17 cellular contexts compared by ENCODE assay signal in the genomic region with DNA sequence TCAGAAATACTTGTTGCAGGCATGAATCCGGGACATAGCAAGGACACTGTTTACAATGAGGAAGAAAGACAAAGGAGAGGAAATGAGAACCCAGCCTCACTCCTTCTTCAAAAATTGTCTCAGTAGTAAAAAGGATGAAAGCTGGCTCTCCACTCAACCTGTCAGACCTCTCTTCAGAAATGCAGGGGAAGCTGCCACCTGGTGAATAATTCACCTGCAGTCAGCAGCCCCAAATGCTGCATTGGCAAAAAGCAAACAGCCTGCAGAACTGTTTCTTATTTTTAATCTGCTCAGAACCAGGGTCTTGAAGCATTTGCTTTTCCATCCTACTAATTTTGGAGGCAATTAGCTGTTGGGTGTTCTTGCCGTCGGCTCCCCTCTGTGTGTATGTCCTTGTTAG.
"Had no signal": no experiment of that assay in that cellular context is flagged by ENCODE, and none has a peak within 500 bp of the region (broad histone marks: within the 10 kb centered on the region; RNA-seq: fewer than 3 reads in every experiment).

No MANE protein-coding gene starts in this region.

- H3K36me3 Mint-ChIP-seq: activated naive CD8-positive, alpha-beta T cell treated with anti-CD3 and anti-CD28 coated beads, Interleukin-2, amount 10 ng/mL, durations not matched to agents 7 days and 5 days; stimulated activated memory B cell treated with anti-CD40 and anti-IgM and Interleukin-4, amounts not matched to agents 10 μg/mL and 1 μg/mL and 100 μg/mL, for 72 hours had no signal

- H3K4me1 Mint-ChIP-seq: memory B cell; stimulated activated memory B cell treated with anti-CD40 and anti-IgM and Interleukin-4, amounts not matched to agents 10 μg/mL and 1 μg/mL and 100 μg/mL, for 72 hours had no signal

- H3K27me3 Mint-ChIP-seq: activated CD8-positive, alpha-beta T cell treated with anti-CD3 and anti-CD28 coated beads for 36 hours; activated naive CD8-positive, alpha-beta T cell treated with anti-CD3 and anti-CD28 coated beads, Interleukin-2, amount 10 ng/mL, durations not matched to agents 7 days and 5 days had no signal

- DNase-seq: activated CD4-positive, alpha-beta T cell treated with anti-CD3 and anti-CD28 coated beads for 4 hours; activated CD8-positive, alpha-beta memory T cell treated with anti-CD3 and anti-CD28 coated beads, Interleukin-2, amount 50 U/mL, for 4 hours; activated naive CD8-positive, alpha-beta T cell treated with anti-CD3 and anti-CD28 coated beads, Interleukin-2, amount 10 ng/mL, durations not matched to agents 7 days and 5 days; activated T-cell treated with anti-CD3 and anti-CD28 coated beads, Interleukin-2, amount 50 U/mL, for 72 hours; anterior cingulate cortex; foreskin melanocyte; heart left ventricle; islet precursor cell; left ventricle myocardium inferior; pancreas; T-helper 1 cell had no signal

- ATAC-seq: activated CD8-positive, alpha-beta T cell treated with anti-CD3 and anti-CD28 coated beads for 36 hours; activated T-cell treated with anti-CD3 and anti-CD28 coated beads, Interleukin-2, amount 50 U/mL, for 72 hours; heart left ventricle; stimulated activated memory B cell treated with anti-CD40 and anti-IgM and Interleukin-4, amounts not matched to agents 10 μg/mL and 1 μg/mL and 100 μg/mL, for 72 hours had no signal

- H3K27ac ChIP-seq: heart left ventricle, left ventricle myocardium inferior, neural progenitor cell, pancreas, tibial nerve, WERI-Rb-1 had no signal

- H3K27ac Mint-ChIP-seq: activated CD8-positive, alpha-beta T cell treated with anti-CD3 and anti-CD28 coated beads for 36 hours; activated naive CD8-positive, alpha-beta T cell treated with anti-CD3 and anti-CD28 coated beads, Interleukin-2, amount 10 ng/mL, durations not matched to agents 7 days and 5 days; activated T-cell treated with anti-CD3 and anti-CD28 coated beads, Interleukin-2, amount 50 U/mL, for 72 hours; memory B cell; neural progenitor cell; stimulated activated memory B cell treated with anti-CD40 and anti-IgM and Interleukin-4, amounts not matched to agents 10 μg/mL and 1 μg/mL and 100 μg/mL, for 72 hours had no signal

- H3K4me3 Mint-ChIP-seq: activated CD8-positive, alpha-beta T cell treated with anti-CD3 and anti-CD28 coated beads for 36 hours; activated naive CD8-positive, alpha-beta T cell treated with anti-CD3 and anti-CD28 coated beads, Interleukin-2, amount 10 ng/mL, durations not matched to agents 7 days and 5 days; activated T-cell treated with anti-CD3 and anti-CD28 coated beads, Interleukin-2, amount 50 U/mL, for 72 hours; memory B cell; neural progenitor cell; stimulated activated memory B cell treated with anti-CD40 and anti-IgM and Interleukin-4, amounts not matched to agents 10 μg/mL and 1 μg/mL and 100 μg/mL, for 72 hours had no signal
